ENCODE assay signal across 8 cellular contexts in genomic region chr11:77473801-77474508, GRCh38. TPM values are rescaled to one million over a fixed set of nuclear protein-coding genes. Genes with fewer than 3 reads are reported as not detected.
DNase-seq lines count a peak whose midpoint lies in the region; ATAC-seq and TF ChIP-seq lines count a peak whose summit lies in the region.

PAK1 (minus strand) TSS chr11:77474094; CDS start chr11:77392520, 81,574 bp downstream.

- H3K27me3 ChIP-seq in heart right ventricle, result peaks cover 0 to 11% (median 0%) of the 10 kb centered on the region in 7 donors
- no peaks in the 10 kb centered on the region for H3K27me3 ChIP-seq in transverse colon

- peaks cover 0 to 20% (median 7%) of the 10 kb centered on the region in 9 donors for H3K4me1 ChIP-seq in heart right ventricle
- H3K4me1 ChIP-seq in transverse colon, result peaks cover 5 to 47% (median 24%) of the 10 kb centered on the region in 4 donors

- TF ChIP-seq CTCF in GM10248 (IDR thresholded peaks at IDR 0.05; ENCODE audit: control extremely low read depth, extremely low read depth, low read depth, missing control alignments), result peak; percentile 30
- peak in 6 of 9 donors; percentile 10 to 46 (median 34) for TF ChIP-seq CTCF in heart right ventricle (IDR thresholded peaks at IDR 0.05)
- peak in 1 of 5 experiments; percentile 23 for TF ChIP-seq CTCF in transverse colon (IDR thresholded peaks at IDR 0.05)

- H3K27ac ChIP-seq in adipose tissue (ENCODE audit: low read depth, low read length) (no peak within 1 kb of the TSS), heart right ventricle (peak within 1 kb of the TSS in 6 of 10 donors; percentile 39 to 73 (median 56)), transverse colon (peak within 1 kb of the TSS; percentile 89 to 94 (median 91))

- H3K4me3 ChIP-seq in heart right ventricle (peak within 1 kb of the TSS; percentile 19 to 74 (median 70)), transverse colon (peak within 1 kb of the TSS; percentile 55 to 93 (median 78))

- POLR2A ChIA-PET in GM10248 (lab: Yijun Ruan, JAX), result no interaction called here

- in situ Hi-C loops in transverse colon (cut with MboI; ENCODE audit: low pct_ligation_motif_present in 1 of 4, low pct_unique_long_range_greater_than_20kb in 1 of 4, low sequenced_read_pairs in 3 of 4), result no loop called here

- CTCF ChIA-PET in GM10248 (lab: Yijun Ruan, JAX), result interaction anchor here (1.7 to 1.9 kb wide), 3 partner anchors 10 to 62 kb away, joined by 6 to 8 read pairs (median 6); no protein-coding TSS in a partner anchor

- DNase-seq in GM10248 (ENCODE audit: extremely low spot score), result peak; percentile 91
- peak; percentile 88 for DNase-seq in NCI-H1092 treated with DMSO at 0.1 percent for 48 hours (lab: John Stamatoyannopoulos, UW)
- peak; percentile 88 for DNase-seq in SW480 (ENCODE audit: low spot score)
- peak; percentile 76 to 81 for DNase-seq in heart right ventricle
- peak; percentile 68 to 96 (median 77) for DNase-seq in posterior cingulate gyrus
- peak; percentile 96 for DNase-seq in transverse colon

- 1% methylated on average over 28 to 65 of the region's 65 CpGs for WGBS in adipose tissue, 3 donors
- WGBS in heart right ventricle, 2 donors, result 0 to 1% methylated on average over 56 to 58 of the region's 65 CpGs
- WGBS in transverse colon (ENCODE audit: low coverage in 1 of 2), 2 donors, result 1% methylated on average over 25 of the region's 65 CpGs; no CpG with 5 or more reads in 1 of the 2 donors

- H3K36me3 ChIP-seq in heart right ventricle (no peaks in the 10 kb centered on the region), transverse colon (no peaks in the 10 kb centered on the region)

- peak; percentile 23 for TF ChIP-seq EP300 in transverse colon (IDR thresholded peaks at IDR 0.05; ENCODE audit: low read depth)

- ATAC-seq in HG02571 (IDR thresholded peaks at IDR 0.05; ENCODE audit: unreplicated experiment) (peak; percentile 59), heart right ventricle (peak; percentile 79 to 90 (median 88))

- H3K9me3 ChIP-seq in heart right ventricle, result peaks cover 0 to 7% (median 0%) of the 10 kb centered on the region in 11 donors
- H3K9me3 ChIP-seq in transverse colon, result no peaks in the 10 kb centered on the region

- peak; percentile 82 for TF ChIP-seq POLR2A in transverse colon (IDR thresholded peaks at IDR 0.05)

- intact Hi-C loops in heart right ventricle (cut with DNase I), result no loop called here
- intact Hi-C loops in posterior cingulate gyrus (cut with DNase I), result no loop called here
- intact Hi-C loops in transverse colon (cut with DNase I; ENCODE audit: low total_unique reads), result no loop called here

RNA-seq across cellular contexts. Expression of gene PAK1, which starts in this region (rescaled TPM):
- polyA plus RNA-seq in adipose tissue (10 to 100 TPM; 10.3 to 12.6 (median 11.2) TPM), heart right ventricle (1 to 10 TPM; 2.4 to 3.1 TPM)
- total RNA-seq in heart right ventricle (10 to 100 TPM in 3 of 10 donors, 1 to 10 TPM in 7; 4.2 to 17.7 (median 7.3) TPM), transverse colon (100 to 1,000 TPM; 104 to 222 (median 128) TPM)

Comparison
In these comparisons a context has a peak if more than half of its experiments do, and no peak if none do; other contexts are left out.
1. RNA of gene PAK1 (total RNA-seq): 104 to 222 TPM in transverse colon; 4.2 to 17.7 TPM in heart right ventricle; every median in the first group is over 4 times any median in the second.
2. Peak in every context shown above with its lines, with median percentiles within 50 percentile points of each other: DNase-seq.